ENCODE assay signal across 21 cellular contexts in genomic region chr9:96663506-96664120, GRCh38. TPM values are rescaled to one million over a fixed set of nuclear protein-coding genes. Genes with fewer than 3 reads are reported as not detected.
DNase-seq lines count a peak whose midpoint lies in the region; ATAC-seq, FAIRE-seq and TF ChIP-seq lines count a peak whose summit lies in the region.
"Had no signal": no experiment of that assay in that cellular context is flagged by ENCODE, and none has a peak within 500 bp of the region (broad histone marks: within the 10 kb centered on the region; RNA-seq: fewer than 3 reads in every experiment).

No MANE protein-coding gene starts in this region.

- H3K9me2 ChIP-seq in OCI-LY7 (ENCODE audit: insufficient read depth, low read length): no peaks in the 10 kb centered on the region

- no peak overlapping the region for H2BK12ac ChIP-seq in H1 (ENCODE audit: low read depth, low read length)

- intact Hi-C loops in OCI-LY7 (cut with micrococcal nuclease; ENCODE audit: unreplicated experiment): no loop called here

- H3K4ac ChIP-seq in H1 (replicated peaks; ENCODE audit: insufficient read length, low read depth, low read length): no peak overlapping the region

- no peak overlapping the region for H3K27ac ChIP-seq in H1 (ENCODE audit: low read depth, low read length)
- H3K27ac ChIP-seq in mesodermal cell (ENCODE audit: low read depth, low read length, severe bottlenecking): peak overlapping the region; percentile 53
- H3K27ac ChIP-seq in OCI-LY7 (ENCODE audit: low read depth, low read length, poor library complexity, severe bottlenecking): no peak overlapping the region
- H3K27ac ChIP-seq: BLaER1, HL-60 had no signal

- H3K27me3 ChIP-seq in H1 (replicated peaks in 1 of 4; ENCODE audit: control insufficient read depth in 3 of 4, extremely low read depth in 1 of 4, insufficient read depth in 3 of 4, low read length in 3 of 4): no peaks in the 10 kb centered on the region
- H3K27me3 ChIP-seq: BLaER1 had no signal

- H2BK20ac ChIP-seq in H1 (ENCODE audit: low read length): no peak overlapping the region

- no peak overlapping the region for H3K23ac ChIP-seq in H1 (ENCODE audit: insufficient read length)

- no peak overlapping the region for H4K91ac ChIP-seq in H1 (replicated peaks; ENCODE audit: insufficient read length, low read length)

- peak overlapping the region; percentile 36; the same call in 1 of the 2 replicates for H2BK15ac ChIP-seq in H1 (ENCODE audit: low read length)

- H4K20me1 ChIP-seq in H1 (replicated peaks in 1 of 2; ENCODE audit: control insufficient read depth in 1 of 2, insufficient read depth in 2 of 2, low read length in 2 of 2): no peaks in the 10 kb centered on the region
- no peaks in the 10 kb centered on the region for H4K20me1 ChIP-seq in OCI-LY7 (ENCODE audit: insufficient read depth, low read length)
- H4K20me1 ChIP-seq: BLaER1 had no signal

- TF ChIP-seq EP300 in H1 (IDR thresholded peaks at IDR 0.05; ENCODE audit: borderline replicate concordance in 1 of 2, low read depth in 2 of 2, low read length in 2 of 2): no peak

- H3K4me3 ChIP-seq in H1 (ENCODE audit: extremely low read depth in 1 of 4, insufficient read depth in 2 of 4, low read depth in 3 of 4, low read length in 4 of 4) (no peak overlapping the region), mesodermal cell (ENCODE audit: extremely low read depth, insufficient read depth, low read length, poor library complexity, severe bottlenecking) (no peak overlapping the region), OCI-LY7 (ENCODE audit: low read depth, low read length, poor library complexity, severe bottlenecking) (no peak overlapping the region)
- H3K4me3 ChIP-seq: BLaER1, GM12878 had no signal

- no peak overlapping the region for H3K18ac ChIP-seq in H1 (ENCODE audit: extremely low read depth, low read length)

- H3K4me1 ChIP-seq in H1 (replicated peaks in 1 of 4; ENCODE audit: control insufficient read depth in 3 of 4, insufficient read depth in 4 of 4, low read length in 3 of 4): no peaks in the 10 kb centered on the region
- peaks cover 9% of the 10 kb centered on the region for H3K4me1 ChIP-seq in mesodermal cell (ENCODE audit: control insufficient read depth, insufficient read depth, low read length, poor library complexity, severe bottlenecking)
- H3K4me1 ChIP-seq in OCI-LY7 (ENCODE audit: insufficient read depth, low read length, poor library complexity, severe bottlenecking): no peaks in the 10 kb centered on the region
- H3K4me1 ChIP-seq: BLaER1 had no signal

- H3K14ac ChIP-seq in H1 (ENCODE audit: insufficient read length): no peak overlapping the region

- H4K8ac ChIP-seq in H1 (ENCODE audit: extremely low read depth, insufficient read depth, low read length): no peak overlapping the region

- CTCF ChIA-PET in H1 (lab: Charles Lee; ENCODE audit: partially characterized antibody) (interaction anchor here (0.6 kb wide), 1 partner anchor 1496 kb away, joined by 3 read pairs; no protein-coding TSS in a partner anchor), OCI-LY7 (lab: Charles Lee; ENCODE audit: unreplicated experiment) (no interaction called here)

- H2BK5ac ChIP-seq in H1 (ENCODE audit: low read depth, low read length): no peak overlapping the region

- no TSS peak for BruUV-seq in OCI-LY7 (replicated peaks; lab: Mats Ljungman, UMichigan)

- FAIRE-seq in H1 (lab: Jason Lieb, UNC): no peak
- FAIRE-seq: GM12878 had no signal

- DNase-seq in A172 (ENCODE audit: low spot score) (peak; percentile 48), M059J (ENCODE audit: low read depth) (peak; percentile 34), H1 (ENCODE audit: low read depth in 1 of 2, low spot score in 2 of 2) (no peak), OCI-LY7 (ENCODE audit: low spot score) (no peak), COR-L47 (lab: John Stamatoyannopoulos, UW) (no peak)
- DNase-seq: Calu3; CD4-positive, alpha-beta memory T cell; NCI-H1105 treated with DMSO at 0.1 percent for 48 hours; NCI-H1694; NCI-H2107; NCI-H2227 treated with DMSO at 0.1 percent for 48 hours; NCI-H524; NCI-H82; RPMI8226; SHP77 treated with DMSO at 0.1 percent for 48 hours had no signal

- H3K36me3 ChIP-seq in H1 (ENCODE audit: control insufficient read depth in 2 of 4, insufficient read depth in 4 of 4, low read length in 3 of 4) (no peaks in the 10 kb centered on the region), mesodermal cell (ENCODE audit: control insufficient read depth, insufficient read depth, low read length) (no peaks in the 10 kb centered on the region), OCI-LY7 (ENCODE audit: insufficient read depth, low read length) (no peaks in the 10 kb centered on the region)
- H3K36me3 ChIP-seq: BLaER1 had no signal

- no peaks in the 10 kb centered on the region for H3K79me1 ChIP-seq in H1 (ENCODE audit: low read depth, low read length)

- no peak for ATAC-seq in activated CD4-positive, CD25-positive, alpha-beta regulatory T cell treated with anti-CD3 and anti-CD28 coated beads, Interleukin-2, amount 50 U/mL, for 24 hours
- ATAC-seq: GM12878, SK-N-SH treated with all-trans-retinoic acid at 6 μM for 48 hours had no signal

- no peak for TF ChIP-seq RAD21 in H1 (IDR thresholded peaks at IDR 0.05 in 1 of 2, conservative IDR thresholded peaks at IDR 0.05 in 1 of 2; ENCODE audit: low read depth in 2 of 2, low read length in 2 of 2)

- no peaks in the 10 kb centered on the region for H3K79me2 ChIP-seq in H1 (ENCODE audit: control insufficient read depth in 1 of 2, insufficient read depth in 2 of 2, low read length in 2 of 2)
- no peaks in the 10 kb centered on the region for H3K79me2 ChIP-seq in OCI-LY7 (ENCODE audit: insufficient read depth, low read depth, low read length)

- H2BK120ac ChIP-seq in H1 (replicated peaks; ENCODE audit: low read depth, low read length): no peak overlapping the region

- no peak overlapping the region for H4K5ac ChIP-seq in H1 (ENCODE audit: insufficient read length, low read depth, low read length)

- H2AFZ ChIP-seq in H1 (ENCODE audit: low read length) (no peak overlapping the region), OCI-LY7 (ENCODE audit: low read length) (no peak overlapping the region)

- no peak for TF ChIP-seq CTCF in H1 (IDR thresholded peaks at IDR 0.05; ENCODE audit: control extremely low read depth in 1 of 3, insufficient read depth in 1 of 3, low read depth in 1 of 3, low read length in 3 of 3)
- no peak for TF ChIP-seq CTCF in OCI-LY7 (conservative IDR thresholded peaks at IDR 0.05; ENCODE audit: low read length)

- no peak for TF ChIP-seq POLR2A in H1 (IDR thresholded peaks at IDR 0.05; ENCODE audit: control extremely low read depth in 1 of 2, low read depth in 2 of 2, low read length in 2 of 2)

- no peaks in the 10 kb centered on the region for H3K9me3 ChIP-seq in H1 (ENCODE audit: insufficient read depth in 2 of 2, low read depth in 1 of 2, low read length in 1 of 2)
- H3K9me3 ChIP-seq in mesodermal cell (ENCODE audit: control insufficient read depth, low read length): no peaks in the 10 kb centered on the region
- no peaks in the 10 kb centered on the region for H3K9me3 ChIP-seq in OCI-LY7 (ENCODE audit: low read length)
- H3K9me3 ChIP-seq: BLaER1 had no signal

- no peak overlapping the region for H3K56ac ChIP-seq in H1 (replicated peaks; ENCODE audit: insufficient read length, low read depth, low read length)

- WGBS in H1 (ENCODE audit: extremely low coverage in 1 of 2, insufficient coverage in 1 of 2, insufficient read length in 1 of 2, insufficient replicate concordance in 2 of 2, low coverage in 1 of 2, low lambda C conversion rate in 2 of 2, missing lambda C conversion rate in 1 of 2), 2 experiments: 92% methylated on average over 20 of the region's 20 CpGs; no CpG with 5 or more reads in 1 of the 2 experiments
- 94 to 100% methylated on average over 7 to 13 of the region's 20 CpGs for WGBS in mesodermal cell (ENCODE audit: insufficient coverage in 2 of 2), 2 experiments

- POLR2A ChIA-PET in H1 (lab: Charles Lee; ENCODE audit: partially characterized antibody) (no interaction called here), OCI-LY7 (lab: Charles Lee) (interaction anchor here (0.6 to 0.7 kb wide), 2 partner anchors 117 to 226 kb away, joined by 3 to 4 read pairs; no protein-coding TSS in a partner anchor)

- H3K4me2 ChIP-seq in H1 (ENCODE audit: insufficient read depth in 1 of 2, low read depth in 2 of 2, low read length in 2 of 2) (no peak overlapping the region), OCI-LY7 (ENCODE audit: low read length) (no peak overlapping the region)
- H3K4me2 ChIP-seq: BLaER1 had no signal

- H2AK5ac ChIP-seq in H1 (ENCODE audit: low read depth, low read length): no peak overlapping the region

- H3K9ac ChIP-seq in H1 (replicated peaks in 1 of 4; ENCODE audit: extremely low read depth in 1 of 4, low read depth in 3 of 4, low read length in 3 of 4): no peak overlapping the region
- H3K9ac ChIP-seq: BLaER1 had no signal

- no peaks in the 10 kb centered on the region for H3K23me2 ChIP-seq in H1 (ENCODE audit: low read depth, low read length)

RNA-seq across cellular contexts. Expression of gene PRXL2C, which starts 8.5 kb away (rescaled TPM):
- 37.4 and 38.4 TPM in 2 replicates for total RNA-seq in A172 (2014; rRNA removed; shearing (Covaris generic))
- 20.8 and 21.8 TPM in 2 replicates for total RNA-seq in M059J (2014; rRNA removed; shearing (Covaris generic))
- 7.3 and 8.3 TPM in 2 replicates for total RNA-seq in H1 (2021; fragmentation: NEBNext Ultra II Directional; extraction: Animal tissue kit (Norgen Biotek cat#: 25700))
- polyA plus RNA-seq in H1 (2011; rRNA removed): 1.8 and 2.8 TPM in 2 replicates
- polyA plus RNA-seq in H1 (2011; cell fraction: cytosol; rRNA removed): 2.3 TPM
- polyA plus RNA-seq in H1 (2011; cell fraction: nucleus; rRNA removed): 1.5 TPM
- polyA plus RNA-seq in H1 (2012, experiment 1 of 2): 3.0 to 4.1 TPM (median 3.4 TPM) in 4 replicates
- 2.4 TPM for polyA plus RNA-seq in H1 (2012, experiment 2 of 2)
- 5.0 TPM for polyA plus RNA-seq in H1 (2013, experiment 1 of 2)
- polyA plus RNA-seq in H1 (2013, experiment 2 of 2): 5.6 TPM
- 1.9 and 2.5 TPM in 2 replicates for polyA minus RNA-seq in H1 (2011; rRNA and poly(A)+ RNA removed)
- polyA minus RNA-seq in H1 (2011; cell fraction: cytosol; rRNA and poly(A)+ RNA removed): 4.1 TPM
- 2.9 TPM for polyA minus RNA-seq in H1 (2011; cell fraction: nucleus; rRNA and poly(A)+ RNA removed)
- polyA plus RNA-seq in mesodermal cell (2013, experiment 1 of 2): 9.6 TPM
- 10.5 TPM for polyA plus RNA-seq in mesodermal cell (2013, experiment 2 of 2)
- total RNA-seq in OCI-LY7 (2014; rRNA removed; shearing (Covaris generic)): not detected in 2 replicates
- not detected in 2 replicates for total RNA-seq in OCI-LY7 (2022)

RNA-seq across cellular contexts. Expression of gene CDC14B, which starts 44.0 kb away (rescaled TPM):
- total RNA-seq in A172 (2014; rRNA removed; shearing (Covaris generic)): 24.0 and 27.1 TPM in 2 replicates
- total RNA-seq in M059J (2014; rRNA removed; shearing (Covaris generic)): 14.6 and 28.6 TPM in 2 replicates
- 43.7 and 44.6 TPM in 2 replicates for total RNA-seq in H1 (2021; fragmentation: NEBNext Ultra II Directional; extraction: Animal tissue kit (Norgen Biotek cat#: 25700))
- polyA plus RNA-seq in H1 (2011; rRNA removed): 12.7 and 17.2 TPM in 2 replicates
- polyA plus RNA-seq in H1 (2011; cell fraction: cytosol; rRNA removed): 16.5 TPM
- polyA plus RNA-seq in H1 (2011; cell fraction: nucleus; rRNA removed): 23.6 TPM
- 20.9 to 29.1 TPM (median 22.0 TPM) in 4 replicates for polyA plus RNA-seq in H1 (2012, experiment 1 of 2)
- 3.3 TPM for polyA plus RNA-seq in H1 (2012, experiment 2 of 2)
- polyA plus RNA-seq in H1 (2013, experiment 1 of 2): 26.4 TPM
- 26.0 TPM for polyA plus RNA-seq in H1 (2013, experiment 2 of 2)
- polyA minus RNA-seq in H1 (2011; rRNA and poly(A)+ RNA removed): 45.3 and 63.8 TPM in 2 replicates
- 20.8 TPM for polyA minus RNA-seq in H1 (2011; cell fraction: cytosol; rRNA and poly(A)+ RNA removed)
- polyA minus RNA-seq in H1 (2011; cell fraction: nucleus; rRNA and poly(A)+ RNA removed): 73.7 TPM
- 24.3 TPM for polyA plus RNA-seq in mesodermal cell (2013, experiment 1 of 2)
- polyA plus RNA-seq in mesodermal cell (2013, experiment 2 of 2): 25.0 TPM
- total RNA-seq in OCI-LY7 (2014; rRNA removed; shearing (Covaris generic)): not detected in 2 replicates
- 0.27 and 0.44 TPM in 2 replicates for total RNA-seq in OCI-LY7 (2022)

Comparison
In these comparisons a context has a peak if more than half of its experiments do, and no peak if none do; other contexts are left out.
1. DNase-seq: peak in A172 (single experiment) and M059J (single experiment); none in H1 (0 of 2), OCI-LY7 (single experiment) and COR-L47 (single experiment).
2. RNA of gene CDC14B, which starts 44.0 kb away (total RNA-seq): 43.7 to 44.6 TPM in H1, 14.6 to 28.6 TPM in M059J and 24.0 to 27.1 TPM in A172; 0.27 to 0.44 TPM in OCI-LY7; every median in the first group is over 10 times any median in the second.